In the genomic region with DNA sequence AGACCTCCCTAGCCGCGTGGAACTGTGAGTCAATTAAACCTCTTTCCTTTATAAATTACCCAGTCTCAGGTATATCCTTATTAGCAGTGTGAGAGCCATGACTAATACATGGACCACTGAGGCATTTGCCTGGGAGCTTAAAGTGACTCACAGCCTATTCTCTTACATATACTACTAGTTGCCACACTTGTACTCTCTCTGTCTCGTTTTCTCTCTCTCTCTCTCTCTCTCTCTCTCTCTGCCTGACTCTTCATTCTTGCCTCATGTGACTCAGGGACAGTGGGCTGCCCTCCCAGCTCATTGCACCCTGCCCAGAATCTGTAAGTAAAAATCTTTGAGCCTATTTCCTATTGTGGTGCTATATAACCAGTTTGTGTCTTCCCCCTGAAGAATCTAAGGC, we compare ENCODE assay signal across 1 cellular context.
TF ChIP-seq lines count a peak whose summit lies in the region.

No MANE protein-coding gene starts in this region.

TF ChIP-seq in IMR-90, 13 proteins besides CTCF, POLR2A, EP300 and RAD21:
- TF ChIP-seq FOS (IDR thresholded peaks at IDR 0.05; ENCODE audit: low read depth, low read length), result peak; percentile 93
- peak; percentile 86 for TF ChIP-seq CEBPB (IDR thresholded peaks at IDR 0.05; ENCODE audit: low read depth, low read length)
- TF ChIP-seq ELK1 (IDR thresholded peaks at IDR 0.05; ENCODE audit: borderline replicate concordance, low read depth, low read length), result no peak
- TF ChIP-seq, protein P1, sequence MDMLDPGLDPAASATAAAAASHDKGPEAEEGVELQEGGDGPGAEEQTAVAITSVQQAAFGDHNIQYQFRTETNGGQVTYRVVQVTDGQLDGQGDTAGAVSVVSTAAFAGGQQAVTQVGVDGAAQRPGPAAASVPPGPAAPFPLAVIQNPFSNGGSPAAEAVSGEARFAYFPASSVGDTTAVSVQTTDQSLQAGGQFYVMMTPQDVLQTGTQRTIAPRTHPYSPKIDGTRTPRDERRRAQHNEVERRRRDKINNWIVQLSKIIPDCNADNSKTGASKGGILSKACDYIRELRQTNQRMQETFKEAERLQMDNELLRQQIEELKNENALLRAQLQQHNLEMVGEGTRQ (IDR thresholded peaks at IDR 0.05; ENCODE audit: low read depth, low read length), result peak; percentile 79
- peak; percentile 81 for TF ChIP-seq RCOR1 (IDR thresholded peaks at IDR 0.05; ENCODE audit: insufficient replicate concordance, low read length)
- TF ChIP-seq BHLHE40 (IDR thresholded peaks at IDR 0.05; ENCODE audit: low read depth, low read length), result peak; percentile 74
- no peak for TF ChIP-seq SMC3 (IDR thresholded peaks at IDR 0.05; ENCODE audit: low read depth, low read length)
- no peak for TF ChIP-seq CHD1 (IDR thresholded peaks at IDR 0.05; ENCODE audit: low read depth, low read length)
